ENCODE assay signal across 15 cellular contexts in genomic region chr17:50676065-50676975, GRCh38. TPM values are rescaled to one million over a fixed set of nuclear protein-coding genes. Genes with fewer than 3 reads are reported as not detected.
"Had no signal": no experiment of that assay in that cellular context is flagged by ENCODE, and none has a peak within 500 bp of the region (broad histone marks: within the 10 kb centered on the region; RNA-seq: fewer than 3 reads in every experiment).

No MANE protein-coding gene starts in this region.

- DNase-seq: activated CD4-positive, alpha-beta T cell treated with anti-CD3 and anti-CD28 coated beads, Interleukin-2, amount 50 U/mL, for 4 hours; activated CD4-positive, CD25-positive, alpha-beta regulatory T cell treated with anti-CD3 and anti-CD28 coated beads, Interleukin-2, amount 50 U/mL, for 72 hours; activated T-cell treated with anti-CD3 and anti-CD28 coated beads, Interleukin-2, amount 50 U/mL, for 1 hour; amniotic stem cell; heart left ventricle; naive B cell; stimulated activated CD4-positive, alpha-beta T cell treated with anti-CD3 and anti-CD28 coated beads, Interleukin-2, amount 100 ng/mL, for 24 hours; stimulated activated naive B cell treated with anti-CD40 and anti-IgM and Interleukin-4, amounts not matched to agents 10 μg/mL and 1 μg/mL and 100 μg/mL, for 72 hours had no signal

- H3K4me3 ChIP-seq: heart left ventricle, psoas muscle, right lobe of liver, tibial nerve had no signal

- H3K27ac ChIP-seq: heart left ventricle, psoas muscle, tibial nerve had no signal

- FAIRE-seq: endothelial cell of umbilical vein, frontal cortex, keratinocyte had no signal

- ATAC-seq: stimulated activated naive B cell treated with anti-CD40 and anti-IgM and Interleukin-4, amounts not matched to agents 10 μg/mL and 1 μg/mL and 100 μg/mL, for 72 hours had no signal

- H3K9me3 ChIP-seq: heart left ventricle, psoas muscle, right lobe of liver, tibial nerve had no signal

- H3K27me3 ChIP-seq: heart left ventricle, right lobe of liver, tibial nerve had no signal

- H3K4me1 ChIP-seq: psoas muscle had no signal

- H3K36me3 ChIP-seq: heart left ventricle, tibial nerve had no signal

RNA-seq across cellular contexts. Expression of gene ABCC3, which starts 41.6 kb away (rescaled TPM):
- total RNA-seq: frontal cortex; T-helper 2 cell treated with Interferon-gamma antibody and Interleukin-4, amounts not matched to agents 100 ng/mL and 5 ng/mL, for 36 hours had no signal
